Comparison of ENCODE assay signal across 28 cellular contexts in genomic region chr2:189595412-189595811, GRCh38.
"Had no signal": no experiment of that assay in that cellular context is flagged by ENCODE, and none has a peak within 500 bp of the region (broad histone marks: within the 10 kb centered on the region; RNA-seq: fewer than 3 reads in every experiment).

No MANE protein-coding gene starts in this region.

- H3K9me3 ChIP-seq: neutrophil, psoas muscle, right lobe of liver, stomach, testis, thyroid gland, transverse colon, upper lobe of left lung, vagina had no signal

- ATAC-seq: left cardiac atrium; left lobe of liver; natural killer cell; psoas muscle; right lobe of liver; stimulated activated naive B cell treated with anti-CD40 and anti-IgM and Interleukin-4, amounts not matched to agents 10 μg/mL and 1 μg/mL and 100 μg/mL, for 72 hours; stimulated activated naive CD8-positive, alpha-beta T cell treated with anti-CD3 and anti-CD28 coated beads, Interleukin-15, Interleukin-2, amounts not matched to agents 100 U/mL and 50 U/mL, for 24 hours had no signal

- H3K27me3 ChIP-seq: neutrophil, right lobe of liver, stomach, testis, thyroid gland, transverse colon, upper lobe of left lung, vagina had no signal

- H3K4me3 ChIP-seq: lung, neural progenitor cell, psoas muscle, right lobe of liver, smooth muscle cell, stomach, testis, thyroid gland, transverse colon, upper lobe of left lung, vagina had no signal

- H3K36me3 ChIP-seq: neural progenitor cell, neutrophil, right lobe of liver, stomach, thyroid gland, transverse colon, upper lobe of left lung, vagina had no signal

- H3K27ac ChIP-seq: neural progenitor cell, neutrophil, parathyroid adenoma, psoas muscle, right lobe of liver, stomach, testis, thyroid gland, transverse colon, upper lobe of left lung, vagina had no signal

- H3K4me1 ChIP-seq: neural progenitor cell, parathyroid adenoma, psoas muscle, right lobe of liver, stomach, testis, transverse colon, vagina had no signal

- DNase-seq: hippocampal formation; kidney glomerular epithelial cell; left cardiac atrium; mesendoderm; naive B cell; natural killer cell; nephron progenitor cell; occipital lobe; psoas muscle; right lobe of liver; stimulated activated CD4-positive, alpha-beta T cell treated with anti-CD3 and anti-CD28 coated beads, Interleukin-12 subunit alpha, Interleukin-12 subunit beta, amount 100 ng/mL, for 4 hours; stimulated activated CD4-positive, alpha-beta T cell treated with anti-CD3 and anti-CD28 coated beads, Interleukin-15, amount 100 ng/mL, for 24 hours; stimulated activated CD4-positive, alpha-beta T cell treated with anti-CD3 and anti-CD28 coated beads, Interleukin-2, amount 100 ng/mL, for 24 hours; stimulated activated CD4-positive, alpha-beta T cell treated with anti-CD3 and anti-CD28 coated beads, Interleukin-4, amount 100 ng/mL, for 1 hour; stimulated activated naive B cell treated with anti-CD40 and anti-IgM and Interleukin-4, amounts not matched to agents 10 μg/mL and 1 μg/mL and 100 μg/mL, for 72 hours; stimulated activated naive CD8-positive, alpha-beta T cell treated with anti-CD3 and anti-CD28 coated beads, Interleukin-15, Interleukin-2, amounts not matched to agents 100 U/mL and 50 U/mL, for 24 hours; stomach; testis; thyroid gland; transverse colon; upper lobe of left lung had no signal
